8 cellular contexts compared by ENCODE assay signal in the genomic region with DNA sequence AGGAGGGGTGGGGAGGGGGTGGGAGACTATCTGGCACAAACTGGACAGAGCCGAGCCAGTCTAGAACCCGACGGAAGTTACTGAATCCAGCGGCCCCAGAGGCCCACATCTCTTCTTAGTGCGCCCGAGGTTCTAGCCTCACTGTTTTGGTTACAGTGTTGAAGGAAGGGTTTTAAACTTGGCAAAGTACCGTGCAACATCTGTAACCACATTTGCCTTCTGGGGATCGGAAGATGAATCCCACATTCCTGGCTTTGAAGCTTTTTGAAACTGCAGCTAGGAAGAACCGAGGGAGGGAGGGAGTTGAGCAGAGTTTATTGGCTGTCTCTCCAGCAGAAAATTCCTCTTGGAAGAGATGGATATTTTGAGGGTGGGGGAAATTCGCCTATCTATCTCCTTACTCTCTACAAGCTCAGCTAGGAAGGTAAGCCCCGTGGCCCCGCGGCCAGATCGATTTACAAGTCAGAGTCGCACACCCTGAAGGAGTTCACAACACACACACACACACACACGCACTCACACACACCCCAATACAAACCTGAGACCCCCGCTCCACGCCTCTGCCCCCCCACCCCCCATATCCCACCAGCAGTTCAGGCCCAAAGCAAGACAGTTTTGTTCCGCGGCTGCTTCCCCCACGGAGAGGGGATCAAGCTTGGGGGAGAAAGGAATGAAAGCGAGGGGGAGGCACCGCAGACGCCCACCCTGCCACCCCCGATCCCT. TPM values are rescaled to one million over a fixed set of nuclear protein-coding genes. Genes with fewer than 3 reads are reported as not detected.
DNase-seq lines count a peak whose midpoint lies in the region; ATAC-seq lines count a peak whose summit lies in the region.

No MANE protein-coding gene starts in this region.

- peak overlapping the region; percentile 88 for H3K27ac Mint-ChIP-seq in activated naive CD4-positive, alpha-beta T cell treated with anti-CD3 and anti-CD28 coated beads for 36 hours

- H3K9me3 Mint-ChIP-seq in activated naive CD4-positive, alpha-beta T cell treated with anti-CD3 and anti-CD28 coated beads for 36 hours = no peaks in the 10 kb centered on the region

- CTCF ChIA-PET in activated naive CD4-positive, alpha-beta T cell treated with anti-CD3 and anti-CD28 coated beads for 36 hours (lab: Charles Lee) = interaction anchor here (1.8 to 1.9 kb wide), 2 partner anchors 9 to 23 kb away, joined by 5 read pairs; no protein-coding TSS in a partner anchor

- H3K4me3 Mint-ChIP-seq in activated naive CD4-positive, alpha-beta T cell treated with anti-CD3 and anti-CD28 coated beads for 36 hours = peak overlapping the region; percentile 94

- peak overlapping the region; percentile 88 for H3K9ac ChIP-seq in ES-I3 (ENCODE audit: low read depth, low read length)

- intact Hi-C loops in activated naive CD4-positive, alpha-beta T cell treated with anti-CD3 and anti-CD28 coated beads for 36 hours (cut with micrococcal nuclease) = loop anchor here (5.0 kb wide), 2 partner anchors 473 to 1533 kb away; no protein-coding TSS in a partner anchor

- ATAC-seq in GM18873 (IDR thresholded peaks at IDR 0.05; ENCODE audit: low FRiP score, unreplicated experiment) (no peak), HG03196 (IDR thresholded peaks at IDR 0.05; ENCODE audit: unreplicated experiment) (no peak)

- H3K36me3 Mint-ChIP-seq in activated naive CD4-positive, alpha-beta T cell treated with anti-CD3 and anti-CD28 coated beads for 36 hours (ENCODE audit: low read depth) = peaks cover 3% of the 10 kb centered on the region

- no peaks in the 10 kb centered on the region for H3K36me3 ChIP-seq in ES-I3 (ENCODE audit: insufficient read depth, low read length)

- peaks cover 19% of the 10 kb centered on the region for H3K4me1 ChIP-seq in ES-I3 (ENCODE audit: insufficient read depth, low read length)

- peaks cover 59% of the 10 kb centered on the region for H3K4me1 Mint-ChIP-seq in activated naive CD4-positive, alpha-beta T cell treated with anti-CD3 and anti-CD28 coated beads for 36 hours (ENCODE audit: low read depth)

- H3K9me3 ChIP-seq in ES-I3 (ENCODE audit: control insufficient read depth, insufficient read depth, low read length) = no peaks in the 10 kb centered on the region

- DNase-seq in NCI-H146 (lab: John Stamatoyannopoulos, UW) (peak; percentile 29), germinal center (ENCODE audit: low spot score) (peak; percentile 8), non-pigmented ciliary epithelial cell (ENCODE audit: low read depth) (peak; percentile 63), cerebellar nuclear complex (lab: John Stamatoyannopoulos, UW) (no peak)
- DNase-seq in activated naive CD4-positive, alpha-beta T cell treated with anti-CD3 and anti-CD28 coated beads for 36 hours = peak; percentile 36

- H3K27me3 Mint-ChIP-seq in activated naive CD4-positive, alpha-beta T cell treated with anti-CD3 and anti-CD28 coated beads for 36 hours (ENCODE audit: low read depth) = no peaks in the 10 kb centered on the region

RNA-seq across cellular contexts. Expression of a gene that starts 1.0 kb away (rescaled TPM):
- 10 to 100 TPM; 19.0 to 20.8 TPM for total RNA-seq in activated naive CD4-positive, alpha-beta T cell treated with anti-CD3 and anti-CD28 coated beads for 36 hours

Comparison
In these comparisons a context has a peak if more than half of its experiments do, and no peak if none do; other contexts are left out.
1. DNase-seq: peak in NCI-H146 (single experiment), activated naive CD4-positive, alpha-beta T cell treated with anti-CD3 and anti-CD28 coated beads for 36 hours (single experiment), germinal center (single experiment) and non-pigmented ciliary epithelial cell (single experiment); none in cerebellar nuclear complex (0 of 2).